1 cellular context compared by ENCODE assay signal in the genomic region with DNA sequence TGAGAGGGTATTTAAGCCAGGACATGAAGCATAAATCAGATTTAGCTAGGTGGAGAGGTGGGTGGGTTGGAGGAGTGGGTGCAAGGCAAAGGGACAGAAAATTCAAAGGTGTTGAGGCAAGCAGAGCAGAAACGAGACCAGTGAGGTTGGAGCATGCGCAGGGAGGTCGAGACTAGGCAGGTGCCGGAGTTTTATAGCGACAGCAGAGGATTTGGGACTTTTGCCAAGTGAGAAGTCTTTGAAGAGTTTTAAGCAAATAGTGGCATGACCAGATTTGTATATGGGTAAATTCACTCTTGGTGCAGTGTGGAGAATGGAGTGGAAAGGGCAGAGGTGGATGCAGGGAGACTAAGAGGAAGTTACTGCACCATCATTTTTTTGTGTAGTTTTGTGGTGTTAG.
TF ChIP-seq lines count a peak whose summit lies in the region.

No MANE protein-coding gene starts in this region.

TF ChIP-seq in SK-N-SH treated with all-trans-retinoic acid at 6 μM for 48 hours, 23 proteins besides CTCF, POLR2A, EP300 and RAD21 (continued from another document):
- no peak for TF ChIP-seq ARNTL (CRISPR knock-in tag; IDR thresholded peaks at IDR 0.05; ENCODE audit: borderline replicate concordance, low read depth)
- TF ChIP-seq, protein P1, sequence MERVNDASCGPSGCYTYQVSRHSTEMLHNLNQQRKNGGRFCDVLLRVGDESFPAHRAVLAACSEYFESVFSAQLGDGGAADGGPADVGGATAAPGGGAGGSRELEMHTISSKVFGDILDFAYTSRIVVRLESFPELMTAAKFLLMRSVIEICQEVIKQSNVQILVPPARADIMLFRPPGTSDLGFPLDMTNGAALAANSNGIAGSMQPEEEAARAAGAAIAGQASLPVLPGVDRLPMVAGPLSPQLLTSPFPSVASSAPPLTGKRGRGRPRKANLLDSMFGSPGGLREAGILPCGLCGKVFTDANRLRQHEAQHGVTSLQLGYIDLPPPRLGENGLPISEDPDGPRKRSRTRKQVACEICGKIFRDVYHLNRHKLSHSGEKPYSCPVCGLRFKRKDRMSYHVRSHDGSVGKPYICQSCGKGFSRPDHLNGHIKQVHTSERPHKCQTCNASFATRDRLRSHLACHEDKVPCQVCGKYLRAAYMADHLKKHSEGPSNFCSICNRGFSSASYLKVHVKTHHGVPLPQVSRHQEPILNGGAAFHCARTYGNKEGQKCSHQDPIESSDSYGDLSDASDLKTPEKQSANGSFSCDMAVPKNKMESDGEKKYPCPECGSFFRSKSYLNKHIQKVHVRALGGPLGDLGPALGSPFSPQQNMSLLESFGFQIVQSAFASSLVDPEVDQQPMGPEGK (CRISPR knock-in tag; IDR thresholded peaks at IDR 0.05; ENCODE audit: borderline replicate concordance): no peak
- TF ChIP-seq, protein P2, sequence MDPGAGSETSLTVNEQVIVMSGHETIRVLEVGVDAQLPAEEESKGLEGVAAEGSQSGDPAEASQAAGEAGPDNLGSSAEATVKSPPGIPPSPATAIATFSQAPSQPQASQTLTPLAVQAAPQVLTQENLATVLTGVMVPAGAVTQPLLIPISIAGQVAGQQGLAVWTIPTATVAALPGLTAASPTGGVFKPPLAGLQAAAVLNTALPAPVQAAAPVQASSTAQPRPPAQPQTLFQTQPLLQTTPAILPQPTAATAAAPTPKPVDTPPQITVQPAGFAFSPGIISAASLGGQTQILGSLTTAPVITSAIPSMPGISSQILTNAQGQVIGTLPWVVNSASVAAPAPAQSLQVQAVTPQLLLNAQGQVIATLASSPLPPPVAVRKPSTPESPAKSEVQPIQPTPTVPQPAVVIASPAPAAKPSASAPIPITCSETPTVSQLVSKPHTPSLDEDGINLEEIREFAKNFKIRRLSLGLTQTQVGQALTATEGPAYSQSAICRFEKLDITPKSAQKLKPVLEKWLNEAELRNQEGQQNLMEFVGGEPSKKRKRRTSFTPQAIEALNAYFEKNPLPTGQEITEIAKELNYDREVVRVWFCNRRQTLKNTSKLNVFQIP (CRISPR knock-in tag; IDR thresholded peaks at IDR 0.05; ENCODE audit: borderline replicate concordance, low read depth): no peak
- TF ChIP-seq ISL1 (CRISPR knock-in tag; IDR thresholded peaks at IDR 0.05): no peak
- no peak for TF ChIP-seq RARB (CRISPR knock-in tag; IDR thresholded peaks at IDR 0.05)
- no peak for TF ChIP-seq ZNF565 (CRISPR knock-in tag; conservative IDR thresholded peaks at IDR 0.05; ENCODE audit: low read depth)
